Comparison of ENCODE assay signal across 24 cellular contexts in genomic region chr2:176165598-176166055, GRCh38. TPM values are rescaled to one million over a fixed set of nuclear protein-coding genes. Genes with fewer than 3 reads are reported as not detected.
"Had no signal": no experiment of that assay in that cellular context is flagged by ENCODE, and none has a peak within 500 bp of the region (broad histone marks: within the 10 kb centered on the region; RNA-seq: fewer than 3 reads in every experiment).

No MANE protein-coding gene starts in this region.

- ATAC-seq: activated CD4-positive, alpha-beta T cell treated with anti-CD3 and anti-CD28 coated beads for 36 hours; gastrocnemius medialis; heart left ventricle; left lung had no signal

- H3K27ac Mint-ChIP-seq: activated CD4-positive, alpha-beta memory T cell treated with anti-CD3 and anti-CD28 coated beads for 36 hours; activated CD4-positive, alpha-beta T cell treated with anti-CD3 and anti-CD28 coated beads for 36 hours; activated naive CD8-positive, alpha-beta T cell treated with anti-CD3 and anti-CD28 coated beads for 36 hours; progenitor cell of endocrine pancreas had no signal

- H3K4me3 ChIP-seq: coronary artery, heart left ventricle, left lung, right atrium auricular region had no signal

- H3K4me3 Mint-ChIP-seq: activated CD4-positive, alpha-beta memory T cell treated with anti-CD3 and anti-CD28 coated beads for 36 hours; activated CD4-positive, alpha-beta T cell treated with anti-CD3 and anti-CD28 coated beads for 36 hours; activated naive CD8-positive, alpha-beta T cell treated with anti-CD3 and anti-CD28 coated beads for 36 hours; central memory CD8-positive, alpha-beta T cell; T-helper 1 cell treated with Interleukin-12 subunit alpha and Interleukin-12 subunit beta and Interleukin-4 antibody, amounts not matched to agents 30 μg/mL and 1 μg/mL, for 36 hours had no signal

- FAIRE-seq: small intestine had no signal

- H3K9me3 Mint-ChIP-seq: activated CD4-positive, alpha-beta memory T cell treated with anti-CD3 and anti-CD28 coated beads for 36 hours; central memory CD8-positive, alpha-beta T cell had no signal

- H3K9me3 ChIP-seq: gastrocnemius medialis, heart left ventricle, left lung, right atrium auricular region had no signal

- H3K36me3 Mint-ChIP-seq: activated naive CD8-positive, alpha-beta T cell treated with anti-CD3 and anti-CD28 coated beads for 36 hours had no signal

- H3K36me3 ChIP-seq: brain microvascular endothelial cell, gastrocnemius medialis, heart left ventricle, left lung, right atrium auricular region, WERI-Rb-1 had no signal

- DNase-seq: activated CD4-positive, alpha-beta memory T cell treated with anti-CD3 and anti-CD28 coated beads for 36 hours; activated CD4-positive, alpha-beta T cell treated with anti-CD3 and anti-CD28 coated beads for 36 hours; activated naive CD8-positive, alpha-beta T cell treated with anti-CD3 and anti-CD28 coated beads for 36 hours; activated T-cell treated with anti-CD3 and anti-CD28 coated beads, Interleukin-2, amount 50 U/mL, for 48 hours; amygdala; brain microvascular endothelial cell; effector CD8-positive, alpha-beta T cell; gastrocnemius medialis; heart left ventricle; left lung; mammary epithelial cell; naive B cell; nucleus accumbens; small intestine; stimulated activated CD4-positive, alpha-beta T cell treated with anti-CD3 and anti-CD28 coated beads, Interleukin-4, amount 100 ng/mL, for 24 hours; stimulated activated naive CD4-positive, alpha-beta T cell; trophoblast cell; WERI-Rb-1 had no signal

- H3K27ac ChIP-seq: brain microvascular endothelial cell, coronary artery, gastrocnemius medialis, heart left ventricle, left lung, right atrium auricular region, WERI-Rb-1 had no signal

RNA-seq across cellular contexts. Expression of gene HOXD3, which starts 8.5 kb away (rescaled TPM):
- total RNA-seq: activated CD4-positive, alpha-beta memory T cell treated with anti-CD3 and anti-CD28 coated beads for 36 hours; activated CD4-positive, alpha-beta T cell treated with anti-CD3 and anti-CD28 coated beads for 36 hours; activated naive CD8-positive, alpha-beta T cell treated with anti-CD3 and anti-CD28 coated beads for 36 hours; mammary epithelial cell; mononuclear cell; progenitor cell of endocrine pancreas; right atrium auricular region had no signal
- polyA plus RNA-seq: mammary epithelial cell had no signal

RNA-seq across cellular contexts. Expression of gene HOXD4, which starts 14.3 kb away (rescaled TPM):
- total RNA-seq: activated CD4-positive, alpha-beta memory T cell treated with anti-CD3 and anti-CD28 coated beads for 36 hours; activated CD4-positive, alpha-beta T cell treated with anti-CD3 and anti-CD28 coated beads for 36 hours; activated naive CD8-positive, alpha-beta T cell treated with anti-CD3 and anti-CD28 coated beads for 36 hours; mammary epithelial cell; progenitor cell of endocrine pancreas had no signal
- polyA plus RNA-seq: mammary epithelial cell had no signal

RNA-seq across cellular contexts. Expression of gene HOXD1, which starts 22.8 kb away (rescaled TPM):
- total RNA-seq: activated CD4-positive, alpha-beta memory T cell treated with anti-CD3 and anti-CD28 coated beads for 36 hours; activated CD4-positive, alpha-beta T cell treated with anti-CD3 and anti-CD28 coated beads for 36 hours; activated naive CD8-positive, alpha-beta T cell treated with anti-CD3 and anti-CD28 coated beads for 36 hours; mammary epithelial cell; mononuclear cell; progenitor cell of endocrine pancreas; right atrium auricular region had no signal
- polyA plus RNA-seq: mammary epithelial cell had no signal

RNA-seq across cellular contexts. Expression of gene HOXD8, which starts 36.1 kb away (rescaled TPM):
- total RNA-seq: activated CD4-positive, alpha-beta memory T cell treated with anti-CD3 and anti-CD28 coated beads for 36 hours; activated CD4-positive, alpha-beta T cell treated with anti-CD3 and anti-CD28 coated beads for 36 hours; activated naive CD8-positive, alpha-beta T cell treated with anti-CD3 and anti-CD28 coated beads for 36 hours; mononuclear cell; progenitor cell of endocrine pancreas had no signal
- polyA plus RNA-seq: mammary epithelial cell had no signal

RNA-seq across cellular contexts. Expression of gene HOXD9, which starts 43.1 kb away (rescaled TPM):
- total RNA-seq: activated CD4-positive, alpha-beta memory T cell treated with anti-CD3 and anti-CD28 coated beads for 36 hours; activated CD4-positive, alpha-beta T cell treated with anti-CD3 and anti-CD28 coated beads for 36 hours; activated naive CD8-positive, alpha-beta T cell treated with anti-CD3 and anti-CD28 coated beads for 36 hours; mammary epithelial cell; mononuclear cell; progenitor cell of endocrine pancreas had no signal
- polyA plus RNA-seq: mammary epithelial cell had no signal
